ENCODE assay signal across 9 cellular contexts in the genomic region with DNA sequence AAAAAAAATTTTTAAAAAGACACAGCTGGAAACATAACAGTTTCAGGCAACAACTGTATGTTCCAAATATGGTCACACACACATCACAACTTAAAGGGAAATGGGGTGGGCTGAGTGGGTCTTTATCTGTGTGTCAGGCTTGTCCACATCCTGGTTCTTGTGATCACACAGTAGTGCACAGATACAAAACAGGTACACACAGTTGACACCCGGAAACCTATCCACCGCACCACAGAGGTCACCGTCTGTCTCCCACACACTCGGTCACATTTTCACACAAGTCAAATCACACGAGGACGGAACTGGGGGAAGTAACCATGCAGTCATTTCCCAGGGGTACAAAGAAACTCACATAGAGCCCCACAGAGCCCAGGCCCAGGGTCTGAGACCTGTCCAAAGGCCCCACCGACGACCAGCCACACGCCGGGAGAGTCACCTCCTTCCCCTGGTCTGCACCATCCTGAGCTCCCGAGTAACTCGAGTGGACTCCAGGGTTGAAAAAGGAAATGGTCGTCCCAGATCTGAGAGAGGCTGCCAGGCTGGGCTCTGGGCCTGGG. TPM values are rescaled to one million over a fixed set of nuclear protein-coding genes. Genes with fewer than 3 reads are reported as not detected.
A peak's percentile ranks its signal among the peaks of the same experiment; 100 is the strongest.
DNase-seq lines count a peak whose midpoint lies in the region; ATAC-seq and TF ChIP-seq lines count a peak whose summit lies in the region.
"Had no signal": no experiment of that assay in that cellular context is flagged by ENCODE, and none has a peak within 500 bp of the region (broad histone marks: within the 10 kb centered on the region; RNA-seq: fewer than 3 reads in every experiment).

No MANE protein-coding gene starts in this region.

- TF ChIP-seq CTCF in CD4-positive, alpha-beta T cell (IDR thresholded peaks at IDR 0.05), result no peak
- TF ChIP-seq CTCF in OCI-LY1 (IDR thresholded peaks at IDR 0.05; ENCODE audit: low read length) (no peak), osteocyte (IDR thresholded peaks at IDR 0.05) (no peak)

- H3K9me3 ChIP-seq in CD4-positive, alpha-beta T cell (ENCODE audit: control insufficient read depth, low read length), result no peaks in the 10 kb centered on the region
- H3K9me3 ChIP-seq in OCI-LY1 (ENCODE audit: low read length), result no peaks in the 10 kb centered on the region

- peak overlapping the region; percentile 99 for H3K4me3 ChIP-seq in OCI-LY1 (ENCODE audit: low read depth, low read length, poor library complexity, severe bottlenecking)

- H3K27ac Mint-ChIP-seq in CD4-positive, alpha-beta T cell, result peak overlapping the region; percentile 95
- H3K27ac Mint-ChIP-seq in activated naive CD4-positive, alpha-beta T cell treated with anti-CD3 and anti-CD28 coated beads, Interleukin-2, amount 10 ng/mL, durations not matched to agents 7 days and 5 days, result peak overlapping the region; percentile 97
- H3K27ac Mint-ChIP-seq in osteocyte (ENCODE audit: unreplicated experiment), result no peak overlapping the region

- intact Hi-C loops in CD4-positive, alpha-beta T cell (cut with DNase I, micrococcal nuclease), result loop anchor here (5.0 to 10.0 kb wide), 3 partner anchors 88 to 300 kb away; a partner anchor contains a TSS

- H3K27ac ChIP-seq in CD4-positive, alpha-beta T cell (ENCODE audit: low read depth, low read length), result peak overlapping the region; percentile 94
- peak overlapping the region; percentile 98 for H3K27ac ChIP-seq in OCI-LY1 (ENCODE audit: low read depth, low read length, poor library complexity, severe bottlenecking)

- H3K27me3 ChIP-seq in CD4-positive, alpha-beta T cell (ENCODE audit: control insufficient read depth, insufficient read depth, low read length), result no peaks in the 10 kb centered on the region
- H3K27me3 ChIP-seq in OCI-LY1 (ENCODE audit: insufficient read depth, low read length), result no peaks in the 10 kb centered on the region

- H3K4me3 Mint-ChIP-seq in CD4-positive, alpha-beta T cell, result peak overlapping the region; percentile 86
- peak overlapping the region; percentile 60 for H3K4me3 Mint-ChIP-seq in activated naive CD4-positive, alpha-beta T cell treated with anti-CD3 and anti-CD28 coated beads, Interleukin-2, amount 10 ng/mL, durations not matched to agents 7 days and 5 days
- no peak overlapping the region for H3K4me3 Mint-ChIP-seq in osteocyte (ENCODE audit: unreplicated experiment)

- no peaks in the 10 kb centered on the region for H3K9me2 ChIP-seq in OCI-LY1 (ENCODE audit: low read depth, low read length)

- no peak overlapping the region for H2AFZ ChIP-seq in OCI-LY1 (ENCODE audit: low read length)

- H3K4me1 ChIP-seq in OCI-LY1 (ENCODE audit: insufficient read depth, low read length, severe bottlenecking), result peaks cover 75% of the 10 kb centered on the region

- CTCF ChIA-PET in CD4-positive, alpha-beta T cell (lab: Charles Lee), result interaction anchor here (0.6 to 2.1 kb wide), 5 partner anchors 8 to 77 kb away, joined by 3 to 7 read pairs (median 5); a partner anchor contains a TSS
- CTCF ChIA-PET in activated naive CD4-positive, alpha-beta T cell treated with anti-CD3 and anti-CD28 coated beads, Interleukin-2, amount 10 ng/mL, durations not matched to agents 7 days and 5 days (lab: Charles Lee), result interaction anchor here (0.8 to 1.2 kb wide), 2 partner anchors 9 to 174 kb away, joined by 3 read pairs; no protein-coding TSS in a partner anchor

- H3K9ac ChIP-seq in OCI-LY1 (ENCODE audit: low read length), result peak overlapping the region; percentile 71

- H3K27me3 Mint-ChIP-seq in CD4-positive, alpha-beta T cell, result no peaks in the 10 kb centered on the region
- H3K27me3 Mint-ChIP-seq in activated naive CD4-positive, alpha-beta T cell treated with anti-CD3 and anti-CD28 coated beads, Interleukin-2, amount 10 ng/mL, durations not matched to agents 7 days and 5 days, result no peaks in the 10 kb centered on the region
- peaks cover under 1% of the 10 kb centered on the region for H3K27me3 Mint-ChIP-seq in osteocyte (ENCODE audit: unreplicated experiment)

- peaks cover 16% of the 10 kb centered on the region for H3F3A ChIP-seq in OCI-LY1 (ENCODE audit: insufficient read depth, low read length)

- peaks cover 51% of the 10 kb centered on the region for H3K4me1 Mint-ChIP-seq in CD4-positive, alpha-beta T cell (ENCODE audit: low read depth)
- peaks cover 70% of the 10 kb centered on the region for H3K4me1 Mint-ChIP-seq in activated naive CD4-positive, alpha-beta T cell treated with anti-CD3 and anti-CD28 coated beads, Interleukin-2, amount 10 ng/mL, durations not matched to agents 7 days and 5 days
- peaks cover 12% of the 10 kb centered on the region for H3K4me1 Mint-ChIP-seq in osteocyte (ENCODE audit: unreplicated experiment)

- POLR2A ChIA-PET in CD4-positive, alpha-beta T cell (lab: Charles Lee), result interaction anchor here (0.6 to 6.0 kb wide), 9 partner anchors 8 to 302 kb away, joined by 3 to 80 read pairs (median 5); a partner anchor contains a TSS

- no peaks in the 10 kb centered on the region for H4K20me1 ChIP-seq in OCI-LY1 (ENCODE audit: insufficient read depth, low read length)

- H3K79me2 ChIP-seq in OCI-LY1 (ENCODE audit: insufficient read depth, low read length), result peaks cover 13% of the 10 kb centered on the region

- peaks cover 37% of the 10 kb centered on the region for H3K36me3 Mint-ChIP-seq in CD4-positive, alpha-beta T cell (ENCODE audit: low read depth)
- H3K36me3 Mint-ChIP-seq in activated naive CD4-positive, alpha-beta T cell treated with anti-CD3 and anti-CD28 coated beads, Interleukin-2, amount 10 ng/mL, durations not matched to agents 7 days and 5 days, result peaks cover 27% of the 10 kb centered on the region
- peaks cover 11% of the 10 kb centered on the region for H3K36me3 Mint-ChIP-seq in osteocyte (ENCODE audit: unreplicated experiment)

- peaks cover 31% of the 10 kb centered on the region for H3K36me3 ChIP-seq in OCI-LY1 (ENCODE audit: insufficient read depth, low read length)

- DNase-seq in CD4-positive, alpha-beta T cell, result peak in 9 of 10 experiments; percentile 62 to 87 (median 69)
- peak; percentile 91 for DNase-seq in activated naive CD4-positive, alpha-beta T cell treated with anti-CD3 and anti-CD28 coated beads, Interleukin-2, amount 10 ng/mL, durations not matched to agents 7 days and 5 days
- peak; percentile 64 to 71 for DNase-seq in stimulated activated CD4-positive, alpha-beta T cell treated with anti-CD3 and anti-CD28 coated beads, Interleukin-15, amount 100 ng/mL, for 48 hours (ENCODE audit: low read depth in 2 of 2)
- DNase-seq in putamen (ENCODE audit: low spot score) (no peak), osteocyte (ENCODE audit: extremely low spot score, unreplicated experiment) (no peak), NCI-H345 (lab: John Stamatoyannopoulos, UW) (no peak)

- H3K9me3 Mint-ChIP-seq in CD4-positive, alpha-beta T cell, result no peaks in the 10 kb centered on the region
- no peaks in the 10 kb centered on the region for H3K9me3 Mint-ChIP-seq in activated naive CD4-positive, alpha-beta T cell treated with anti-CD3 and anti-CD28 coated beads, Interleukin-2, amount 10 ng/mL, durations not matched to agents 7 days and 5 days
- H3K9me3 Mint-ChIP-seq in osteocyte (ENCODE audit: unreplicated experiment), result no peaks in the 10 kb centered on the region

- H3K4me2 ChIP-seq in OCI-LY1 (ENCODE audit: low read length), result peak overlapping the region; percentile 61

- ATAC-seq in CD4-positive, alpha-beta T cell (ENCODE audit: poor library complexity), result peak; percentile 79
- ATAC-seq in GM21423 (IDR thresholded peaks at IDR 0.05; ENCODE audit: unreplicated experiment), result peak; percentile 45

RNA-seq across cellular contexts. Expression of a gene that starts 1.4 kb away (rescaled TPM):
- 100 to 1,000 TPM; 119 to 127 TPM for total RNA-seq in CD4-positive, alpha-beta T cell
- 34.4 and 40.9 TPM in 2 replicates for total RNA-seq in osteocyte

RNA-seq across cellular contexts. Expression of a gene that starts 2.3 kb away (rescaled TPM):
- under 1 TPM; 0.61 to 0.63 TPM for total RNA-seq in CD4-positive, alpha-beta T cell
- 0.18 and 0.21 TPM in 2 replicates for total RNA-seq in osteocyte
- total RNA-seq: astrocyte had no signal

RNA-seq across cellular contexts. Expression of a gene that starts 6.8 kb away (rescaled TPM):
- total RNA-seq in CD4-positive, alpha-beta T cell, result 10 to 100 TPM; 88.5 to 93.9 TPM
- 11.8 and 15.7 TPM in 2 replicates for total RNA-seq in osteocyte

RNA-seq across cellular contexts. Expression of a gene that starts 15.0 kb away (rescaled TPM):
- total RNA-seq in CD4-positive, alpha-beta T cell, result 100 to 1,000 TPM; 328 to 343 TPM
- total RNA-seq in osteocyte, result 209 and 217 TPM in 2 replicates

RNA-seq across cellular contexts. Expression of a gene that starts 18.6 kb away (rescaled TPM):
- 10 to 100 TPM; 58.5 to 61.7 TPM for total RNA-seq in CD4-positive, alpha-beta T cell
- 35.9 and 38.7 TPM in 2 replicates for total RNA-seq in osteocyte

Comparison
In these comparisons a context has a peak if more than half of its experiments do, and no peak if none do; other contexts are left out.
1. DNase-seq: peak in CD4-positive, alpha-beta T cell (9 of 10), activated naive CD4-positive, alpha-beta T cell treated with anti-CD3 and anti-CD28 coated beads, Interleukin-2, amount 10 ng/mL, durations not matched to agents 7 days and 5 days (single experiment) and stimulated activated CD4-positive, alpha-beta T cell treated with anti-CD3 and anti-CD28 coated beads, Interleukin-15, amount 100 ng/mL, for 48 hours (2 of 2); none in putamen (single experiment), osteocyte (single experiment) and NCI-H345 (single experiment).